Comparison of ENCODE assay signal across 8 cellular contexts in the genomic region with DNA sequence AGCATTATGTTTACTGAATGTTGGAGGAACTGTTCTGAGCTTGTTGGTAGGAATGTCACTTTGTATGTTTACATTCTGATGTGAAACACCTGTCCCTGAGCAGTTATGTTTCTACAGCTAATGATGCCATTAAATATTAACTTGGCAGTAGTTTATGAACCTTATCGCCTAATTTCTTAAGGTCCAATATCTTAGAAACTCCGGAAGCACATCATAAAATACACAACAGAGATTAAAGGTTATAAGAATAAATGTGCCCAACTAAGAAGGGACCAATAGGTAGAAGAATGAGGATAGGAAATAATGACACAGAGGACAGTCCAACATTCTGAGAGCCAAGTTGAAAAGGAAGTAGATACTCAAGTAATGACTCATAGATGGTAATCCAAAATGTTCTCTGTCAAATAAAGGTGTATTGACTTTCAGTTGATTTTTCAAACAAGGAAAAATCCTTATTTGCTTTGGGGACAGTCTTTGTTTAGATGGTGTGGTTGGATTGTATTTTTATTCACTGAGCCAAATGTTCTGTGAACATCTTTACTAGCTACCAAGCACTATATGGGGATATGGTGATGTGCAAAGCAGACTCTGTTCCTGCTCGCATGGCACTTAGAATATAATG. TPM values are rescaled to one million over a fixed set of nuclear protein-coding genes. Genes with fewer than 3 reads are reported as not detected.
A peak's percentile ranks its signal among the peaks of the same experiment; 100 is the strongest.
DNase-seq lines count a peak whose midpoint lies in the region; ATAC-seq and TF ChIP-seq lines count a peak whose summit lies in the region.

No MANE protein-coding gene starts in this region.

- POLR2A ChIA-PET in activated CD4-positive, alpha-beta T cell treated with anti-CD3 and anti-CD28 coated beads for 36 hours (lab: Charles Lee), result no interaction called here
- POLR2A ChIA-PET in RWPE1 (lab: Yijun Ruan, JAX; ENCODE audit: low non-redundant PET), result no interaction called here

- H2BK12ac ChIP-seq in neuronal stem cell (ENCODE audit: low read length), result no peak overlapping the region

- TF ChIP-seq CTCF in RWPE1 (conservative IDR thresholded peaks at IDR 0.05; ENCODE audit: low read depth) (no peak), brain microvascular endothelial cell (IDR thresholded peaks at IDR 0.05; ENCODE audit: low read depth, low read length, missing control alignments) (no peak)

- peaks cover 0 to 5% of the 10 kb centered on the region in 2 donors for H3K9me3 ChIP-seq in neuronal stem cell (replicated peaks in 1 of 2; ENCODE audit: control insufficient read depth in 2 of 2, insufficient read depth in 1 of 2, low read depth in 1 of 2, low read length in 2 of 2)

- no peak overlapping the region for H2BK120ac ChIP-seq in neuronal stem cell (ENCODE audit: low read depth, low read length)

- H3K27ac ChIP-seq in RWPE1, result no peak overlapping the region
- no peak overlapping the region for H3K27ac ChIP-seq in brain microvascular endothelial cell
- H3K27ac ChIP-seq in neuronal stem cell (replicated peaks; ENCODE audit: low read length), result no peak overlapping the region

- no CpG with 5 or more reads among the region's 3 CpGs for WGBS in neuronal stem cell (ENCODE audit: extremely low coverage in 2 of 2, insufficient read length in 2 of 2, insufficient replicate concordance in 1 of 2), 2 donors

- DNase-seq in activated CD4-positive, alpha-beta T cell treated with anti-CD3 and anti-CD28 coated beads for 36 hours, result no peak
- no peak for DNase-seq in activated CD4-positive, alpha-beta T cell treated with anti-CD3 and anti-CD28 coated beads for 1 hour
- DNase-seq in RWPE1 (ENCODE audit: low spot score) (peak; percentile 64), iPS-NIHi11 (ENCODE audit: low spot score) (peak; percentile 20), brain microvascular endothelial cell (no peak), neuronal stem cell (ENCODE audit: low spot score) (no peak)

- H3K9ac ChIP-seq in neuronal stem cell (ENCODE audit: low read depth, low read length, poor library complexity), result no peak overlapping the region

- no peaks in the 10 kb centered on the region for H3K27me3 Mint-ChIP-seq in activated CD4-positive, alpha-beta T cell treated with anti-CD3 and anti-CD28 coated beads for 36 hours

- H3K36me3 ChIP-seq in brain microvascular endothelial cell (replicated peaks) (no peaks in the 10 kb centered on the region), neuronal stem cell (replicated peaks in 1 of 2; ENCODE audit: control insufficient read depth in 2 of 2, insufficient read depth in 2 of 2, low read length in 2 of 2) (peaks cover 0 to 42% of the 10 kb centered on the region in 2 donors)

- no peaks in the 10 kb centered on the region for H3K27me3 ChIP-seq in brain microvascular endothelial cell (replicated peaks)
- H3K27me3 ChIP-seq in neuronal stem cell (ENCODE audit: control insufficient read depth in 3 of 3, insufficient read depth in 3 of 3, low read depth in 1 of 3, low read length in 3 of 3), result no peaks in the 10 kb centered on the region

- no peak overlapping the region for H2BK5ac ChIP-seq in neuronal stem cell (ENCODE audit: low read length)

- no peak overlapping the region for H2BK15ac ChIP-seq in neuronal stem cell (ENCODE audit: low read length)

- H4K8ac ChIP-seq in neuronal stem cell (ENCODE audit: low read depth, low read length), result no peak overlapping the region

- H3K14ac ChIP-seq in neuronal stem cell (ENCODE audit: low read length), result no peak overlapping the region

- no peak overlapping the region for H2AFZ ChIP-seq in neuronal stem cell (ENCODE audit: low read length)

- no peak overlapping the region for H3K4me3 Mint-ChIP-seq in activated CD4-positive, alpha-beta T cell treated with anti-CD3 and anti-CD28 coated beads for 36 hours

- H3K4me3 ChIP-seq in brain microvascular endothelial cell (ENCODE audit: low read depth, low read length) (no peak overlapping the region), neuronal stem cell (ENCODE audit: low read length in 2 of 2) (no peak overlapping the region)

- peaks cover 40% of the 10 kb centered on the region for H3K4me1 Mint-ChIP-seq in activated CD4-positive, alpha-beta T cell treated with anti-CD3 and anti-CD28 coated beads for 36 hours

- in situ Hi-C loops in brain microvascular endothelial cell (cut with HindIII; ENCODE audit: low pct_ligation_motif_present, low sequenced_read_pairs), result no loop called here

- H3K36me3 Mint-ChIP-seq in activated CD4-positive, alpha-beta T cell treated with anti-CD3 and anti-CD28 coated beads for 36 hours (ENCODE audit: low read depth), result peaks cover 26% of the 10 kb centered on the region

- H3K27ac Mint-ChIP-seq in activated CD4-positive, alpha-beta T cell treated with anti-CD3 and anti-CD28 coated beads for 36 hours, result peak overlapping the region; percentile 58

- intact Hi-C loops in activated CD4-positive, alpha-beta T cell treated with anti-CD3 and anti-CD28 coated beads for 36 hours (cut with DNase I, micrococcal nuclease), result no loop called here

- H3K23ac ChIP-seq in neuronal stem cell (ENCODE audit: low read depth, low read length, poor library complexity), result no peak overlapping the region

- no peak overlapping the region for H3K18ac ChIP-seq in neuronal stem cell (ENCODE audit: low read length)

- no peaks in the 10 kb centered on the region for H3K9me3 Mint-ChIP-seq in activated CD4-positive, alpha-beta T cell treated with anti-CD3 and anti-CD28 coated beads for 36 hours (ENCODE audit: low read depth)

- no peak overlapping the region for H3K4me2 ChIP-seq in neuronal stem cell (ENCODE audit: insufficient read depth, low read length, poor library complexity, severe bottlenecking)

- H4K91ac ChIP-seq in neuronal stem cell (ENCODE audit: low read depth, low read length, poor library complexity), result no peak overlapping the region

- CTCF ChIA-PET in activated CD4-positive, alpha-beta T cell treated with anti-CD3 and anti-CD28 coated beads for 36 hours (lab: Charles Lee), result interaction anchor here (0.5 to 1.1 kb wide), 3 partner anchors 101 to 173 kb away, joined by 3 to 4 read pairs (median 3); no protein-coding TSS in a partner anchor
- CTCF ChIA-PET in RWPE1 (lab: Yijun Ruan, JAX), result interaction anchor here (0.6 kb wide), 1 partner anchor 8 kb away, joined by 3 read pairs; no protein-coding TSS in a partner anchor

- ATAC-seq in activated CD4-positive, alpha-beta T cell treated with anti-CD3 and anti-CD28 coated beads for 36 hours, result peak; percentile 85
- ATAC-seq in HG03103 (IDR thresholded peaks at IDR 0.05; ENCODE audit: low read depth, unreplicated experiment), result peak; percentile 57
- no peak for ATAC-seq in GM21717 (IDR thresholded peaks at IDR 0.05; ENCODE audit: unreplicated experiment)

- peaks cover 4% of the 10 kb centered on the region for H3K79me1 ChIP-seq in neuronal stem cell (ENCODE audit: low read depth, low read length)

- no peak overlapping the region for H3K4ac ChIP-seq in neuronal stem cell (ENCODE audit: low read length)

- H2AK5ac ChIP-seq in neuronal stem cell (ENCODE audit: low read depth, low read length), result no peak overlapping the region

- H3K4me1 ChIP-seq in neuronal stem cell (ENCODE audit: control insufficient read depth in 2 of 2, insufficient read depth in 1 of 2, low read depth in 1 of 2, low read length in 2 of 2), result no peaks in the 10 kb centered on the region

RNA-seq across cellular contexts. Expression of a gene that starts 31.9 kb away (rescaled TPM):
- 10 to 100 TPM; 22.0 to 23.4 TPM for total RNA-seq in activated CD4-positive, alpha-beta T cell treated with anti-CD3 and anti-CD28 coated beads for 36 hours
- polyA plus RNA-seq in neuronal stem cell (2013, experiment 1 of 2), result 12.0 TPM
- 10.4 TPM for polyA plus RNA-seq in neuronal stem cell (2013, experiment 2 of 2)

Comparison
In these comparisons a context has a peak if more than half of its experiments do, and no peak if none do; other contexts are left out.
1. DNase-seq: peak in RWPE1 (single experiment) and iPS-NIHi11 (single experiment); none in activated CD4-positive, alpha-beta T cell treated with anti-CD3 and anti-CD28 coated beads for 36 hours (single experiment), activated CD4-positive, alpha-beta T cell treated with anti-CD3 and anti-CD28 coated beads for 1 hour (single experiment), brain microvascular endothelial cell (single experiment) and neuronal stem cell (single experiment).